ENCODE assay signal across 11 cellular contexts in the genomic region with DNA sequence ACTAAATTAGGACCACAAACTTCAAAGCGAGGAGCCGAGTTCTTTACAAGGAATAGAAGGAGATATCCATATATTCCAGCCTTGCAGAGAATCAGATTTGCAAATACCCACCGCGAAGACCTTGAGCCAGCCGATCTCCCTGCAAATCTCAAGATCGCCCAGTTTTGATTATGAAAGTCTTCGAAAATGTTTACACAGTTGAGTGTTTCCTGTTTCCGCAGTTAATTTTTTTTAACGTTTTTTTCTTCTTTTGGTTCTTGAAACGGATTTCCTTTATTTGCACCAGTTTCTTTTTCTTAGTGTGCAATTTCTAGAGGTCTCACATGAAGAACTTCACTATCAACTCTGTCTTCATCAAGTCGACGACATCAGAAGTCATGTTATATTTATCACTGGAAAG. TPM values are rescaled to one million over a fixed set of nuclear protein-coding genes. Genes with fewer than 3 reads are reported as not detected.
A peak's percentile ranks its signal among the peaks of the same experiment; 100 is the strongest.
DNase-seq lines count a peak whose midpoint lies in the region; ATAC-seq and TF ChIP-seq lines count a peak whose summit lies in the region.
"Had no signal": no experiment of that assay in that cellular context is flagged by ENCODE, and none has a peak within 500 bp of the region (broad histone marks: within the 10 kb centered on the region; RNA-seq: fewer than 3 reads in every experiment).

No MANE protein-coding gene starts in this region.

- peaks cover 3% of the 10 kb centered on the region for H3K36me3 ChIP-seq in CD8-positive, alpha-beta T cell (ENCODE audit: insufficient read depth, low read length)
- H3K36me3 ChIP-seq in HUES48 (ENCODE audit: control insufficient read depth, insufficient read depth, low read length), result no peaks in the 10 kb centered on the region

- POLR2A ChIA-PET in CD8-positive, alpha-beta T cell (lab: Charles Lee), result no interaction called here

- no peak overlapping the region for H4K8ac ChIP-seq in H9 (replicated peaks; ENCODE audit: insufficient read length, low read depth, low read length)

- H3K4me3 Mint-ChIP-seq in CD8-positive, alpha-beta T cell, result peak overlapping the region; percentile 80
- peak overlapping the region; percentile 60 to 95 for H3K4me3 Mint-ChIP-seq in activated T-cell treated with anti-CD3 and anti-CD28 coated beads, Interleukin-2, amount 50 U/mL, for 72 hours
- peak overlapping the region; percentile 91 for H3K4me3 Mint-ChIP-seq in natural killer cell
- H3K4me3 Mint-ChIP-seq in H9, result no peak overlapping the region

- peak overlapping the region; percentile 74 for H3K27ac Mint-ChIP-seq in CD8-positive, alpha-beta T cell
- peak overlapping the region; percentile 86 for H3K27ac Mint-ChIP-seq in activated T-cell treated with anti-CD3 and anti-CD28 coated beads, Interleukin-2, amount 50 U/mL, for 72 hours
- H3K27ac Mint-ChIP-seq in natural killer cell (peak overlapping the region; percentile 92), H9 (no peak overlapping the region)

- ATAC-seq in CD8-positive, alpha-beta T cell, result peak; percentile 13
- ATAC-seq in activated T-cell treated with anti-CD3 and anti-CD28 coated beads, Interleukin-2, amount 50 U/mL, for 72 hours (replicated peaks in 1 of 2), result no peak
- ATAC-seq in natural killer cell (no peak), Right ventricle myocardium inferior (no peak), GM21723 (IDR thresholded peaks at IDR 0.05; ENCODE audit: unreplicated experiment) (no peak), GM19351 (IDR thresholded peaks at IDR 0.05; ENCODE audit: unreplicated experiment) (no peak)

- no CpG with 5 or more reads among the region's 12 CpGs for WGBS in H9 (ENCODE audit: extremely low coverage, insufficient read length, low lambda C conversion rate)

- peaks cover 12% of the 10 kb centered on the region for H3K36me3 Mint-ChIP-seq in CD8-positive, alpha-beta T cell
- peaks cover 10 to 18% of the 10 kb centered on the region in 2 donors for H3K36me3 Mint-ChIP-seq in activated T-cell treated with anti-CD3 and anti-CD28 coated beads, Interleukin-2, amount 50 U/mL, for 72 hours (ENCODE audit: insufficient read depth in 2 of 2)
- H3K36me3 Mint-ChIP-seq in natural killer cell, result peaks cover 10% of the 10 kb centered on the region
- H3K36me3 Mint-ChIP-seq in H9 (ENCODE audit: insufficient read depth in 1 of 3, low read depth in 3 of 3), result 0 out of 7 replicates have a peak, but pooled peaks cover 0 to 5% (median 0%) of the 10 kb centered on the region in 3 experiments

- no peak overlapping the region for H3K18ac ChIP-seq in H9 (ENCODE audit: insufficient read length, low read depth, low read length)

- CTCF ChIA-PET in CD8-positive, alpha-beta T cell (lab: Charles Lee), result no interaction called here

- H2BK5ac ChIP-seq in H9 (ENCODE audit: insufficient read length, low read length), result no peak overlapping the region

- no peak overlapping the region for H2BK120ac ChIP-seq in H9 (ENCODE audit: low read depth, low read length, poor library complexity, severe bottlenecking)

- no peak overlapping the region for H3K9ac ChIP-seq in HUES48 (ENCODE audit: low read depth, low read length)
- no peak overlapping the region for H3K9ac ChIP-seq in H9 (ENCODE audit: extremely low read depth, insufficient read length, low read length)

- H3K4me1 Mint-ChIP-seq in CD8-positive, alpha-beta T cell (ENCODE audit: low read depth), result peaks cover 29% of the 10 kb centered on the region
- peaks cover 37% of the 10 kb centered on the region for H3K4me1 Mint-ChIP-seq in activated T-cell treated with anti-CD3 and anti-CD28 coated beads, Interleukin-2, amount 50 U/mL, for 72 hours (ENCODE audit: low read depth)
- H3K4me1 Mint-ChIP-seq in natural killer cell (peaks cover 25 to 33% of the 10 kb centered on the region in 2 donors), H9 (peaks cover 6 to 17% of the 10 kb centered on the region in 2 experiments)

- H3K9me3 ChIP-seq in CD8-positive, alpha-beta T cell (ENCODE audit: low read length), result no peaks in the 10 kb centered on the region
- no peaks in the 10 kb centered on the region for H3K9me3 ChIP-seq in HUES48 (ENCODE audit: control insufficient read depth, insufficient read depth, low read length)
- H3K9me3 ChIP-seq in H9 (ENCODE audit: control insufficient read depth, low read depth, low read length), result no peaks in the 10 kb centered on the region

- no peak overlapping the region for H2BK15ac ChIP-seq in H9 (ENCODE audit: low read depth, low read length)

- H3K23ac ChIP-seq in H9 (ENCODE audit: insufficient read length, low read depth, low read length), result no peak overlapping the region

- H4K20me1 ChIP-seq in H9 (ENCODE audit: control insufficient read depth, insufficient read depth, insufficient read length), result no peaks in the 10 kb centered on the region

- peak overlapping the region; percentile 48 for H3K27ac ChIP-seq in CD8-positive, alpha-beta T cell (ENCODE audit: low read depth, low read length)
- H3K27ac ChIP-seq in HUES48 (ENCODE audit: low read depth, low read length) (no peak overlapping the region), H9 (ENCODE audit: insufficient read length, low read depth, low read length) (no peak overlapping the region)
- H3K27ac ChIP-seq: RWPE1 had no signal

- H3K27me3 ChIP-seq in CD8-positive, alpha-beta T cell (ENCODE audit: insufficient read depth, low read length), result peaks cover 29% of the 10 kb centered on the region
- H3K27me3 ChIP-seq in HUES48 (ENCODE audit: control insufficient read depth, insufficient read depth, low read length) (peaks cover 100% of the 10 kb centered on the region), H9 (ENCODE audit: insufficient read depth, low read length) (peaks cover 54% of the 10 kb centered on the region; the same call in 1 of the 2 replicates)

- no peak overlapping the region for H2BK20ac ChIP-seq in H9 (ENCODE audit: low read depth, low read length, poor library complexity, severe bottlenecking)

- no peak overlapping the region for H3K4ac ChIP-seq in H9 (ENCODE audit: low read depth, low read length)

- peak in 2 of 7 experiments; percentile 25 to 33 for DNase-seq in CD8-positive, alpha-beta T cell
- no peak for DNase-seq in activated T-cell treated with anti-CD3 and anti-CD28 coated beads, Interleukin-2, amount 50 U/mL, for 72 hours
- DNase-seq in natural killer cell (no peak), Right ventricle myocardium inferior (ENCODE audit: missing footprints) (no peak), H9 (no peak)
- DNase-seq: NCI-H1048 had no signal

- H4K91ac ChIP-seq in H9 (ENCODE audit: insufficient read length, low read depth, low read length), result no peak overlapping the region

- H2BK12ac ChIP-seq in H9 (ENCODE audit: insufficient read length, low read depth, low read length), result no peak overlapping the region

- no peak overlapping the region for H2AK5ac ChIP-seq in H9 (ENCODE audit: insufficient read length, low read length)

- H3K4me2 ChIP-seq in H9 (ENCODE audit: insufficient read depth, insufficient read length, low read length), result no peak overlapping the region

- no peaks in the 10 kb centered on the region for H3K79me2 ChIP-seq in H9 (ENCODE audit: insufficient read depth, low read length)

- no peak overlapping the region for H3K14ac ChIP-seq in H9 (ENCODE audit: insufficient read depth, low read length)

- H3K56ac ChIP-seq in H9 (ENCODE audit: insufficient read length, low read depth, low read length), result no peak overlapping the region

- no peak overlapping the region for H4K5ac ChIP-seq in H9 (ENCODE audit: insufficient read length, low read depth, low read length)

- H3K23me2 ChIP-seq in H9 (ENCODE audit: insufficient read length, low read depth, low read length, poor library complexity, severe bottlenecking), result peaks cover 14% of the 10 kb centered on the region

- intact Hi-C loops in CD8-positive, alpha-beta T cell (cut with DNase I, micrococcal nuclease), result loop anchor here in 1 of 2 experiments (1.0 kb wide), 1 partner anchor 8 kb away; no protein-coding TSS in a partner anchor
- intact Hi-C loops in natural killer cell (cut with micrococcal nuclease), result no loop called here
- intact Hi-C loops in Right ventricle myocardium inferior (cut with DNase I), result no loop called here

- peaks cover 46% of the 10 kb centered on the region for H3K4me1 ChIP-seq in CD8-positive, alpha-beta T cell (ENCODE audit: insufficient read depth, low read length)
- H3K4me1 ChIP-seq in HUES48 (ENCODE audit: control insufficient read depth, insufficient read depth, low read length) (peaks cover 33% of the 10 kb centered on the region), H9 (ENCODE audit: insufficient read depth, low read length) (no peaks in the 10 kb centered on the region)

- H3K79me1 ChIP-seq in H9 (ENCODE audit: insufficient read depth, low read depth, low read length, poor library complexity, severe bottlenecking), result no peaks in the 10 kb centered on the region

- no peak overlapping the region for H2AFZ ChIP-seq in H9 (ENCODE audit: low read length)

- H3K4me3 ChIP-seq in CD8-positive, alpha-beta T cell (ENCODE audit: low read depth, low read length), result peak overlapping the region; percentile 26
- 0 out of 2 replicates have a peak overlapping the region, but pooled peaks have one; percentile 52 for H3K4me3 ChIP-seq in HUES48 (ENCODE audit: low read depth, low read length)

- H3K27me3 Mint-ChIP-seq in CD8-positive, alpha-beta T cell (ENCODE audit: low read depth), result peaks cover 27% of the 10 kb centered on the region
- H3K27me3 Mint-ChIP-seq in activated T-cell treated with anti-CD3 and anti-CD28 coated beads, Interleukin-2, amount 50 U/mL, for 72 hours (ENCODE audit: low read depth), result peaks cover 32% of the 10 kb centered on the region
- peaks cover 10 to 18% of the 10 kb centered on the region in 2 donors for H3K27me3 Mint-ChIP-seq in natural killer cell (ENCODE audit: low read depth in 2 of 2)
- peaks cover 92% of the 10 kb centered on the region for H3K27me3 Mint-ChIP-seq in H9 (ENCODE audit: low read depth)

- H3K9me3 Mint-ChIP-seq in CD8-positive, alpha-beta T cell, result peaks cover 3% of the 10 kb centered on the region
- no peaks in the 10 kb centered on the region for H3K9me3 Mint-ChIP-seq in activated T-cell treated with anti-CD3 and anti-CD28 coated beads, Interleukin-2, amount 50 U/mL, for 72 hours
- H3K9me3 Mint-ChIP-seq in natural killer cell, result peaks cover 0 to 2% of the 10 kb centered on the region in 2 donors
- H3K9me3 Mint-ChIP-seq in H9, result no peaks in the 10 kb centered on the region; a peak in 3 of 5 replicates

- TF ChIP-seq CTCF in CD8-positive, alpha-beta T cell (IDR thresholded peaks at IDR 0.05), result no peak
- no peak for TF ChIP-seq CTCF in natural killer cell (IDR thresholded peaks at IDR 0.05)
- TF ChIP-seq CTCF in H9 (conservative IDR thresholded peaks at IDR 0.05), result no peak

- no peak overlapping the region for H3T11ph ChIP-seq in H9 (ENCODE audit: low read length)

RNA-seq across cellular contexts. Expression of a gene that starts 12.1 kb away (rescaled TPM):
- not detected for total RNA-seq in CD8-positive, alpha-beta T cell
- under 1 TPM; 0.37 to 0.38 TPM for total RNA-seq in activated T-cell treated with anti-CD3 and anti-CD28 coated beads, Interleukin-2, amount 50 U/mL, for 72 hours
- total RNA-seq in natural killer cell, result under 1 TPM in 2 of 3 donors, not detected in 1; 0.35 to 0.79 TPM
- total RNA-seq in Right ventricle myocardium inferior, result not detected
- 0.24 and 0.29 TPM in 2 replicates for total RNA-seq in H9 (2021)
- total RNA-seq: pulmonary artery endothelial cell had no signal

RNA-seq across cellular contexts. Expression of a gene that starts 12.3 kb away (rescaled TPM):
- 10 to 100 TPM; 46.8 to 50.3 TPM for total RNA-seq in CD8-positive, alpha-beta T cell
- total RNA-seq in activated T-cell treated with anti-CD3 and anti-CD28 coated beads, Interleukin-2, amount 50 U/mL, for 72 hours, result 10 to 100 TPM; 83.4 to 87.5 TPM
- total RNA-seq in natural killer cell (10 to 100 TPM; 60.5 to 69.8 (median 66.4) TPM), Right ventricle myocardium inferior (34.4 TPM), H9 (2021) (5.3 and 6.8 TPM in 2 replicates)

RNA-seq across cellular contexts. Expression of a gene that starts 17.0 kb away (rescaled TPM):
- 10 to 100 TPM; 19.2 to 22.1 TPM for total RNA-seq in CD8-positive, alpha-beta T cell
- 100 to 1,000 TPM in 1 of 2 donors, 10 to 100 TPM in 1; 95.0 to 104 TPM for total RNA-seq in activated T-cell treated with anti-CD3 and anti-CD28 coated beads, Interleukin-2, amount 50 U/mL, for 72 hours
- 10 to 100 TPM; 43.1 to 48.3 (median 44.2) TPM for total RNA-seq in natural killer cell
- total RNA-seq in Right ventricle myocardium inferior, result 89.9 TPM
- total RNA-seq in H9 (2021), result 2.4 and 5.1 TPM in 2 replicates

Comparison
In these comparisons a context has a peak if more than half of its experiments do, and no peak if none do; other contexts are left out.
1. H3K27ac Mint-ChIP-seq: peak in CD8-positive, alpha-beta T cell (single experiment), activated T-cell treated with anti-CD3 and anti-CD28 coated beads, Interleukin-2, amount 50 U/mL, for 72 hours (single experiment) and natural killer cell (2 of 2); none in H9 (0 of 3).
2. H3K4me3 Mint-ChIP-seq: peak in CD8-positive, alpha-beta T cell (single experiment), activated T-cell treated with anti-CD3 and anti-CD28 coated beads, Interleukin-2, amount 50 U/mL, for 72 hours (2 of 2) and natural killer cell (single experiment); none in H9 (0 of 2).